22 cellular contexts compared by ENCODE assay signal in genomic region chr17:514584-514983, GRCh38.
"Had no signal": no experiment of that assay in that cellular context is flagged by ENCODE, and none has a peak within 500 bp of the region (broad histone marks: within the 10 kb centered on the region; RNA-seq: fewer than 3 reads in every experiment).

No MANE protein-coding gene starts in this region.

- H3K27ac ChIP-seq: dorsolateral prefrontal cortex, epithelial cell of prostate, foreskin keratinocyte, SK-N-MC, suprapubic skin, transverse colon had no signal

- H3K27ac Mint-ChIP-seq: activated B cell treated with CpG ODN at 0.5 μM for 24 hours; activated naive CD8-positive, alpha-beta T cell; activated T-cell treated with anti-CD3 and anti-CD28 coated beads, Interleukin-2, amount 50 U/mL, for 72 hours; mesothelial cell of epicardium; nephron; stimulated activated naive CD8-positive, alpha-beta T cell treated with anti-CD3 and anti-CD28 coated beads, Interleukin-15, Interleukin-2, amounts not matched to agents 100 ng/mL and 50 ng/mL, for 24 hours had no signal

- DNase-seq: activated B cell treated with CpG ODN at 0.5 μM for 24 hours; activated CD4-positive, alpha-beta T cell treated with anti-CD3 and anti-CD28 coated beads for 48 hours; activated gamma-delta T cell; activated T-cell treated with anti-CD3 and anti-CD28 coated beads, Interleukin-2, amount 50 U/mL, for 72 hours; caudate nucleus; dorsolateral prefrontal cortex; foreskin keratinocyte; hypothalamus; islet precursor cell; nucleus accumbens; retina; stimulated activated CD4-positive, alpha-beta T cell treated with anti-CD3 and anti-CD28 coated beads, Interleukin-1b, Interleukin-23, amount 100 ng/mL, for 48 hours; stimulated activated CD8-positive, alpha-beta memory T cell treated with anti-CD3 and anti-CD28 coated beads, Interleukin-4, amount 100 ng/mL, for 48 hours; transverse colon had no signal

- H3K27me3 Mint-ChIP-seq: activated B cell treated with CpG ODN at 0.5 μM for 24 hours; activated naive CD8-positive, alpha-beta T cell; brain; stimulated activated naive CD8-positive, alpha-beta T cell treated with anti-CD3 and anti-CD28 coated beads, Interleukin-15, Interleukin-2, amounts not matched to agents 100 ng/mL and 50 ng/mL, for 24 hours had no signal

- ATAC-seq: activated T-cell treated with anti-CD3 and anti-CD28 coated beads, Interleukin-2, amount 50 U/mL, for 72 hours; foreskin keratinocyte had no signal

- H3K9me3 ChIP-seq: suprapubic skin, transverse colon had no signal

- H3K9me3 Mint-ChIP-seq: activated B cell treated with CpG ODN at 0.5 μM for 24 hours; stimulated activated naive CD8-positive, alpha-beta T cell treated with anti-CD3 and anti-CD28 coated beads, Interleukin-15, Interleukin-2, amounts not matched to agents 100 ng/mL and 50 ng/mL, for 24 hours had no signal

- H3K4me1 ChIP-seq: foreskin keratinocyte had no signal

- H3K4me1 Mint-ChIP-seq: activated B cell treated with CpG ODN at 0.5 μM for 24 hours had no signal

- H3K4me3 Mint-ChIP-seq: activated B cell treated with CpG ODN at 0.5 μM for 24 hours; activated naive CD8-positive, alpha-beta T cell; activated T-cell treated with anti-CD3 and anti-CD28 coated beads, Interleukin-2, amount 50 U/mL, for 72 hours; brain; mesothelial cell of epicardium; nephron; stimulated activated naive CD8-positive, alpha-beta T cell treated with anti-CD3 and anti-CD28 coated beads, Interleukin-15, Interleukin-2, amounts not matched to agents 100 ng/mL and 50 ng/mL, for 24 hours had no signal

- H3K27me3 ChIP-seq: dorsolateral prefrontal cortex, foreskin keratinocyte, suprapubic skin, transverse colon had no signal

- H3K4me3 ChIP-seq: dorsolateral prefrontal cortex, SK-N-MC, suprapubic skin, transverse colon had no signal
